Comparison of ENCODE assay signal across 2 cellular contexts in the genomic region with DNA sequence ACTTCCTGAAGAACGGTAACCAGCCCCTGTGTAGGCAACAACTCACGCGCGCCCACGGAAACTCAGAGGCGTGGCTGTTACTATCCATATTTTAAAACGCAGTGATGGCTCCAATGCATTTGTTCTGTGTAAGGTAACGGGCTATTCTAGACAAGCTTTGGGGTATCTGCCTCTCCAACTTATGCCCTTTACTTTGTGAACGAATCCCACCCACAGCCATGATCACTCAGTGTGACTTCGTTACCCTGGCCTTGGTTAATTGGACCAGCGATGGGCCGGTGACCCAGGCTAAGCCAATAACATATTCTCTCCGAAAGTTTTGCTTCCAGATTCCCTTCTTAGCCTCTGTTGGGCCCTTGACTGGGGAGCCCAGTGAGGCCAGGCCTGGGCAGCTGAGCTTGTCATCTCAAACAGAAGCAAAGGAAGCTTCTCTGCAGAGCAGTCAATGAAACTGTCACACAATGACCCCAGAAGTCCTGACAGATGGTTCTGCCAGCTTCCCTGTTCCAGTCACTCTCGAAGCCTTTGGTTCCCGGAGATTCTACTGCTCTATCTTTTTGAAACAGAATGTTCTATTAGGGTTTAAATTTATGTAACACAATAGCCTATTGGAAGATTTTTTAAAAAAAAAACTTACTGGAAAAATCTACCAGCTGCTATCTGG.
TF ChIP-seq lines count a peak whose summit lies in the region.

No MANE protein-coding gene starts in this region.

TF ChIP-seq in SK-N-SH, 30 proteins besides CTCF, POLR2A, EP300 and RAD21 (continued from another document):
- TF ChIP-seq, protein P1, sequence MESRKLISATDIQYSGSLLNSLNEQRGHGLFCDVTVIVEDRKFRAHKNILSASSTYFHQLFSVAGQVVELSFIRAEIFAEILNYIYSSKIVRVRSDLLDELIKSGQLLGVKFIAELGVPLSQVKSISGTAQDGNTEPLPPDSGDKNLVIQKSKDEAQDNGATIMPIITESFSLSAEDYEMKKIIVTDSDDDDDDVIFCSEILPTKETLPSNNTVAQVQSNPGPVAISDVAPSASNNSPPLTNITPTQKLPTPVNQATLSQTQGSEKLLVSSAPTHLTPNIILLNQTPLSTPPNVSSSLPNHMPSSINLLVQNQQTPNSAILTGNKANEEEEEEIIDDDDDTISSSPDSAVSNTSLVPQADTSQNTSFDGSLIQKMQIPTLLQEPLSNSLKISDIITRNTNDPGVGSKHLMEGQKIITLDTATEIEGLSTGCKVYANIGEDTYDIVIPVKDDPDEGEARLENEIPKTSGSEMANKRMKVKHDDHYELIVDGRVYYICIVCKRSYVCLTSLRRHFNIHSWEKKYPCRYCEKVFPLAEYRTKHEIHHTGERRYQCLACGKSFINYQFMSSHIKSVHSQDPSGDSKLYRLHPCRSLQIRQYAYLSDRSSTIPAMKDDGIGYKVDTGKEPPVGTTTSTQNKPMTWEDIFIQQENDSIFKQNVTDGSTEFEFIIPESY (IDR thresholded peaks at IDR 0.05; ENCODE audit: borderline replicate concordance, low read depth): no peak
- TF ChIP-seq RXRA (IDR thresholded peaks at IDR 0.05; ENCODE audit: borderline replicate concordance, low read depth) (no peak), SIN3A (IDR thresholded peaks at IDR 0.05; ENCODE audit: borderline replicate concordance, low read depth, low read length) (no peak), FOXM1 (IDR thresholded peaks at IDR 0.05; ENCODE audit: low read depth) (no peak), MXI1 (IDR thresholded peaks at IDR 0.05; ENCODE audit: low read depth, low read length) (no peak)

TF ChIP-seq in SK-N-SH treated with all-trans-retinoic acid at 6 μM for 48 hours, 23 proteins besides CTCF, POLR2A, EP300 and RAD21 (continued from another document):
- TF ChIP-seq, protein P2, sequence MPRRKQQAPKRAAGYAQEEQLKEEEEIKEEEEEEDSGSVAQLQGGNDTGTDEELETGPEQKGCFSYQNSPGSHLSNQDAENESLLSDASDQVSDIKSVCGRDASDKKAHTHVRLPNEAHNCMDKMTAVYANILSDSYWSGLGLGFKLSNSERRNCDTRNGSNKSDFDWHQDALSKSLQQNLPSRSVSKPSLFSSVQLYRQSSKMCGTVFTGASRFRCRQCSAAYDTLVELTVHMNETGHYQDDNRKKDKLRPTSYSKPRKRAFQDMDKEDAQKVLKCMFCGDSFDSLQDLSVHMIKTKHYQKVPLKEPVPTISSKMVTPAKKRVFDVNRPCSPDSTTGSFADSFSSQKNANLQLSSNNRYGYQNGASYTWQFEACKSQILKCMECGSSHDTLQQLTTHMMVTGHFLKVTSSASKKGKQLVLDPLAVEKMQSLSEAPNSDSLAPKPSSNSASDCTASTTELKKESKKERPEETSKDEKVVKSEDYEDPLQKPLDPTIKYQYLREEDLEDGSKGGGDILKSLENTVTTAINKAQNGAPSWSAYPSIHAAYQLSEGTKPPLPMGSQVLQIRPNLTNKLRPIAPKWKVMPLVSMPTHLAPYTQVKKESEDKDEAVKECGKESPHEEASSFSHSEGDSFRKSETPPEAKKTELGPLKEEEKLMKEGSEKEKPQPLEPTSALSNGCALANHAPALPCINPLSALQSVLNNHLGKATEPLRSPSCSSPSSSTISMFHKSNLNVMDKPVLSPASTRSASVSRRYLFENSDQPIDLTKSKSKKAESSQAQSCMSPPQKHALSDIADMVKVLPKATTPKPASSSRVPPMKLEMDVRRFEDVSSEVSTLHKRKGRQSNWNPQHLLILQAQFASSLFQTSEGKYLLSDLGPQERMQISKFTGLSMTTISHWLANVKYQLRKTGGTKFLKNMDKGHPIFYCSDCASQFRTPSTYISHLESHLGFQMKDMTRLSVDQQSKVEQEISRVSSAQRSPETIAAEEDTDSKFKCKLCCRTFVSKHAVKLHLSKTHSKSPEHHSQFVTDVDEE (CRISPR knock-in tag; IDR thresholded peaks at IDR 0.05): no peak
- TF ChIP-seq ISL1 (CRISPR knock-in tag; IDR thresholded peaks at IDR 0.05) (no peak), GLIS3 (CRISPR knock-in tag; IDR thresholded peaks at IDR 0.05) (no peak), TOX (CRISPR knock-in tag; IDR thresholded peaks at IDR 0.05; ENCODE audit: borderline replicate concordance) (no peak), BACH2 (CRISPR knock-in tag; IDR thresholded peaks at IDR 0.05; ENCODE audit: borderline replicate concordance) (no peak), CSDC2 (CRISPR knock-in tag; IDR thresholded peaks at IDR 0.05) (no peak), SNAI2 (CRISPR knock-in tag; IDR thresholded peaks at IDR 0.05) (no peak), RARB (CRISPR knock-in tag; IDR thresholded peaks at IDR 0.05) (no peak), ZFP3 (CRISPR knock-in tag; IDR thresholded peaks at IDR 0.05) (no peak), ZNF8 (CRISPR knock-in tag; IDR thresholded peaks at IDR 0.05) (no peak)
- TF ChIP-seq, protein P3, sequence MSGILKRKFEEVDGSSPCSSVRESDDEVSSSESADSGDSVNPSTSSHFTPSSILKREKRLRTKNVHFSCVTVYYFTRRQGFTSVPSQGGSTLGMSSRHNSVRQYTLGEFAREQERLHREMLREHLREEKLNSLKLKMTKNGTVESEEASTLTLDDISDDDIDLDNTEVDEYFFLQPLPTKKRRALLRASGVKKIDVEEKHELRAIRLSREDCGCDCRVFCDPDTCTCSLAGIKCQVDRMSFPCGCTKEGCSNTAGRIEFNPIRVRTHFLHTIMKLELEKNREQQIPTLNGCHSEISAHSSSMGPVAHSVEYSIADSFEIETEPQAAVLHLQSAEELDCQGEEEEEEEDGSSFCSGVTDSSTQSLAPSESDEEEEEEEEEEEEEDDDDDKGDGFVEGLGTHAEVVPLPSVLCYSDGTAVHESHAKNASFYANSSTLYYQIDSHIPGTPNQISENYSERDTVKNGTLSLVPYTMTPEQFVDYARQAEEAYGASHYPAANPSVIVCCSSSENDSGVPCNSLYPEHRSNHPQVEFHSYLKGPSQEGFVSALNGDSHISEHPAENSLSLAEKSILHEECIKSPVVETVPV (CRISPR knock-in tag; IDR thresholded peaks at IDR 0.05): no peak
- TF ChIP-seq, protein P4, sequence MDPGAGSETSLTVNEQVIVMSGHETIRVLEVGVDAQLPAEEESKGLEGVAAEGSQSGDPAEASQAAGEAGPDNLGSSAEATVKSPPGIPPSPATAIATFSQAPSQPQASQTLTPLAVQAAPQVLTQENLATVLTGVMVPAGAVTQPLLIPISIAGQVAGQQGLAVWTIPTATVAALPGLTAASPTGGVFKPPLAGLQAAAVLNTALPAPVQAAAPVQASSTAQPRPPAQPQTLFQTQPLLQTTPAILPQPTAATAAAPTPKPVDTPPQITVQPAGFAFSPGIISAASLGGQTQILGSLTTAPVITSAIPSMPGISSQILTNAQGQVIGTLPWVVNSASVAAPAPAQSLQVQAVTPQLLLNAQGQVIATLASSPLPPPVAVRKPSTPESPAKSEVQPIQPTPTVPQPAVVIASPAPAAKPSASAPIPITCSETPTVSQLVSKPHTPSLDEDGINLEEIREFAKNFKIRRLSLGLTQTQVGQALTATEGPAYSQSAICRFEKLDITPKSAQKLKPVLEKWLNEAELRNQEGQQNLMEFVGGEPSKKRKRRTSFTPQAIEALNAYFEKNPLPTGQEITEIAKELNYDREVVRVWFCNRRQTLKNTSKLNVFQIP (CRISPR knock-in tag; IDR thresholded peaks at IDR 0.05; ENCODE audit: borderline replicate concordance, low read depth): no peak
- TF ChIP-seq, protein P5, sequence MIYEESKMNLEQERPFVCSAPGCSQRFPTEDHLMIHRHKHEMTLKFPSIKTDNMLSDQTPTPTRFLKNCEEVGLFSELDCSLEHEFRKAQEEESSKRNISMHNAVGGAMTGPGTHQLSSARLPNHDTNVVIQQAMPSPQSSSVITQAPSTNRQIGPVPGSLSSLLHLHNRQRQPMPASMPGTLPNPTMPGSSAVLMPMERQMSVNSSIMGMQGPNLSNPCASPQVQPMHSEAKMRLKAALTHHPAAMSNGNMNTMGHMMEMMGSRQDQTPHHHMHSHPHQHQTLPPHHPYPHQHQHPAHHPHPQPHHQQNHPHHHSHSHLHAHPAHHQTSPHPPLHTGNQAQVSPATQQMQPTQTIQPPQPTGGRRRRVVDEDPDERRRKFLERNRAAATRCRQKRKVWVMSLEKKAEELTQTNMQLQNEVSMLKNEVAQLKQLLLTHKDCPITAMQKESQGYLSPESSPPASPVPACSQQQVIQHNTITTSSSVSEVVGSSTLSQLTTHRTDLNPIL (CRISPR knock-in tag; IDR thresholded peaks at IDR 0.05; ENCODE audit: low read depth): no peak
